Comparison of ENCODE assay signal across 11 cellular contexts in genomic region chr9:89815061-89815902, GRCh38.
DNase-seq lines count a peak whose midpoint lies in the region; ATAC-seq and TF ChIP-seq lines count a peak whose summit lies in the region.
"Had no signal": no experiment of that assay in that cellular context is flagged by ENCODE, and none has a peak within 500 bp of the region (broad histone marks: within the 10 kb centered on the region; RNA-seq: fewer than 3 reads in every experiment).

No MANE protein-coding gene starts in this region.

- no peak for ATAC-seq in activated CD8-positive, alpha-beta T cell treated with anti-CD3 and anti-CD28 coated beads, Interleukin-2, amount 10 ng/mL, durations not matched to agents 7 days and 5 days
- ATAC-seq in activated CD8-positive, alpha-beta T cell treated with anti-CD3 and anti-CD28 coated beads for 36 hours = no peak
- ATAC-seq in HG02840 (IDR thresholded peaks at IDR 0.05; ENCODE audit: low FRiP score, unreplicated experiment) (peak; percentile 36), IMR-90 (ENCODE audit: low read depth) (no peak)
- ATAC-seq: activated T-helper 17 cell treated with anti-CD3 and anti-CD28 coated beads, Interleukin-2, amount 50 U/mL, for 72 hours had no signal

- H3K27ac Mint-ChIP-seq in activated CD8-positive, alpha-beta T cell treated with anti-CD3 and anti-CD28 coated beads, Interleukin-2, amount 10 ng/mL, durations not matched to agents 7 days and 5 days = peak overlapping the region; percentile 65
- no peak overlapping the region for H3K27ac Mint-ChIP-seq in activated CD8-positive, alpha-beta T cell treated with anti-CD3 and anti-CD28 coated beads for 36 hours
- peak overlapping the region; percentile 56 for H3K27ac Mint-ChIP-seq in stimulated activated naive CD8-positive, alpha-beta T cell treated with anti-CD3 and anti-CD28 coated beads, Interleukin-15, Interleukin-2, amounts not matched to agents 100 ng/mL and 50 ng/mL, for 24 hours
- H3K27ac Mint-ChIP-seq in Calu3 (ENCODE audit: unreplicated experiment) = no peak overlapping the region
- H3K27ac Mint-ChIP-seq: activated T-helper 17 cell treated with anti-CD3 and anti-CD28 coated beads, Interleukin-2, amount 50 U/mL, for 72 hours had no signal

- in situ Hi-C loops in IMR-90 (cut with MboI; ENCODE audit: low sequenced_read_pairs) = no loop called here

- H3K9me3 ChIP-seq in IMR-90 (ENCODE audit: control insufficient read depth, insufficient read depth, low read length) = no peaks in the 10 kb centered on the region

- no peak overlapping the region for H3K14ac ChIP-seq in IMR-90 (replicated peaks; ENCODE audit: low read depth, low read length)

- no peaks in the 10 kb centered on the region for H3K4me1 ChIP-seq in IMR-90 (ENCODE audit: control insufficient read depth, insufficient read depth, low read length)

- H3K36me3 Mint-ChIP-seq in activated CD8-positive, alpha-beta T cell treated with anti-CD3 and anti-CD28 coated beads, Interleukin-2, amount 10 ng/mL, durations not matched to agents 7 days and 5 days (ENCODE audit: low read depth) = no peaks in the 10 kb centered on the region
- H3K36me3 Mint-ChIP-seq in activated CD8-positive, alpha-beta T cell treated with anti-CD3 and anti-CD28 coated beads for 36 hours (ENCODE audit: low read depth) = no peaks in the 10 kb centered on the region
- no peaks in the 10 kb centered on the region for H3K36me3 Mint-ChIP-seq in stimulated activated naive CD8-positive, alpha-beta T cell treated with anti-CD3 and anti-CD28 coated beads, Interleukin-15, Interleukin-2, amounts not matched to agents 100 ng/mL and 50 ng/mL, for 24 hours (ENCODE audit: low read depth)
- H3K36me3 Mint-ChIP-seq in Calu3 (ENCODE audit: insufficient read depth, unreplicated experiment) = no peaks in the 10 kb centered on the region

- H3K23ac ChIP-seq in IMR-90 (ENCODE audit: low read depth, low read length) = no peak overlapping the region

- no peak for TF ChIP-seq CTCF in activated CD8-positive, alpha-beta T cell treated with anti-CD3 and anti-CD28 coated beads for 36 hours (IDR thresholded peaks at IDR 0.05)
- no peak for TF ChIP-seq CTCF in IMR-90 (conservative IDR thresholded peaks at IDR 0.05; ENCODE audit: low read depth, low read length)
- no peak for TF ChIP-seq CTCF in Calu3 (IDR thresholded peaks at IDR 0.05; ENCODE audit: unreplicated experiment)

- H2BK5ac ChIP-seq in IMR-90 (ENCODE audit: low read depth, low read length, poor library complexity, severe bottlenecking) = no peak overlapping the region

- H2BK15ac ChIP-seq in IMR-90 (ENCODE audit: low read depth, low read length) = no peak overlapping the region

- H4K91ac ChIP-seq in IMR-90 (ENCODE audit: insufficient read depth, low read depth, low read length) = no peak overlapping the region

- no peak overlapping the region for H2AK5ac ChIP-seq in IMR-90 (ENCODE audit: low read depth, low read length)

- no peak overlapping the region for H2BK20ac ChIP-seq in IMR-90 (ENCODE audit: low read depth, low read length)

- peak overlapping the region; percentile 41 for H2AFZ ChIP-seq in IMR-90 (replicated peaks; ENCODE audit: low read length, poor library complexity)

- H3K27me3 Mint-ChIP-seq in activated CD8-positive, alpha-beta T cell treated with anti-CD3 and anti-CD28 coated beads, Interleukin-2, amount 10 ng/mL, durations not matched to agents 7 days and 5 days (ENCODE audit: low read depth) = peaks cover 19% of the 10 kb centered on the region
- peaks cover 11% of the 10 kb centered on the region for H3K27me3 Mint-ChIP-seq in activated CD8-positive, alpha-beta T cell treated with anti-CD3 and anti-CD28 coated beads for 36 hours
- H3K27me3 Mint-ChIP-seq in stimulated activated naive CD8-positive, alpha-beta T cell treated with anti-CD3 and anti-CD28 coated beads, Interleukin-15, Interleukin-2, amounts not matched to agents 100 ng/mL and 50 ng/mL, for 24 hours = peaks cover 18% of the 10 kb centered on the region
- H3K27me3 Mint-ChIP-seq in Calu3 (ENCODE audit: unreplicated experiment) = peaks cover 99% of the 10 kb centered on the region
- H3K27me3 Mint-ChIP-seq: activated T-helper 17 cell treated with anti-CD3 and anti-CD28 coated beads, Interleukin-2, amount 50 U/mL, for 72 hours had no signal

- no peak for TF ChIP-seq POLR2A in IMR-90 (IDR thresholded peaks at IDR 0.05; ENCODE audit: low read depth, low read length)

- POLR2A ChIA-PET in activated CD8-positive, alpha-beta T cell treated with anti-CD3 and anti-CD28 coated beads, Interleukin-2, amount 10 ng/mL, durations not matched to agents 7 days and 5 days (lab: Charles Lee) = interaction anchor here (0.6 to 1.4 kb wide), 2 partner anchors 9 to 48 kb away, joined by 3 read pairs; no protein-coding TSS in a partner anchor
- POLR2A ChIA-PET in activated CD8-positive, alpha-beta T cell treated with anti-CD3 and anti-CD28 coated beads for 36 hours (lab: Charles Lee) = interaction anchor here (1.2 kb wide), 1 partner anchor 13 kb away, joined by 3 read pairs; no protein-coding TSS in a partner anchor
- POLR2A ChIA-PET in IMR-90 (lab: Charles Lee; ENCODE audit: unreplicated experiment) = no interaction called here

- no peak overlapping the region for H3K4ac ChIP-seq in IMR-90 (ENCODE audit: low read depth, low read length)

- no peaks in the 10 kb centered on the region for H3K9me1 ChIP-seq in IMR-90 (ENCODE audit: insufficient read depth, low read length)

- H2BK120ac ChIP-seq in IMR-90 (ENCODE audit: low read depth, low read length) = no peak overlapping the region

- intact Hi-C loops in activated CD8-positive, alpha-beta T cell treated with anti-CD3 and anti-CD28 coated beads for 36 hours (cut with micrococcal nuclease) = no loop called here
- intact Hi-C loops in IMR-90 (cut with micrococcal nuclease) = no loop called here
- intact Hi-C loops in posterior vena cava (cut with DNase I) = no loop called here
- intact Hi-C loops in Calu3 (cut with micrococcal nuclease; ENCODE audit: unreplicated experiment) = no loop called here

- no peak overlapping the region for H3K4me2 ChIP-seq in IMR-90 (ENCODE audit: low read depth, low read length)

- dilution Hi-C loops in IMR-90 (cut with HindIII; ENCODE audit: low sequenced_read_pairs, unreplicated experiment) = no loop called here

- H3K27ac ChIP-seq in IMR-90 (ENCODE audit: insufficient read depth, low read length) = no peak overlapping the region

- H3K36me3 ChIP-seq in IMR-90 (ENCODE audit: control insufficient read depth, insufficient read depth, low read length) = no peaks in the 10 kb centered on the region

- no peak overlapping the region for H2AK9ac ChIP-seq in IMR-90 (replicated peaks; ENCODE audit: low read depth, low read length, poor library complexity)

- H3K18ac ChIP-seq in IMR-90 (ENCODE audit: low read depth, low read length) = no peak overlapping the region

- BruUV-seq in IMR-90 (replicated peaks; lab: Mats Ljungman, UMichigan) (no TSS peak), Calu3 (replicated peaks; lab: Mats Ljungman, UMichigan) (no TSS peak)

- no peak overlapping the region for H3K9ac ChIP-seq in IMR-90 (ENCODE audit: low read depth, low read length)

- 60% methylated on average over 2 of the region's 9 CpGs; no CpG with 5 or more reads in 1 of the 2 experiments for WGBS in IMR-90 (ENCODE audit: extremely low coverage in 2 of 2, insufficient read length in 1 of 2), 2 experiments

- H4K20me1 ChIP-seq in IMR-90 (ENCODE audit: insufficient read depth, low read length) = no peaks in the 10 kb centered on the region

- H3K56ac ChIP-seq in IMR-90 (ENCODE audit: extremely low read depth, insufficient read depth, low read length) = no peak overlapping the region

- CTCF ChIA-PET in activated CD8-positive, alpha-beta T cell treated with anti-CD3 and anti-CD28 coated beads, Interleukin-2, amount 10 ng/mL, durations not matched to agents 7 days and 5 days (lab: Charles Lee) = interaction anchor here (1.1 to 1.6 kb wide), 6 partner anchors 18 to 222 kb away, joined by 3 to 5 read pairs (median 5); no protein-coding TSS in a partner anchor
- CTCF ChIA-PET in activated CD8-positive, alpha-beta T cell treated with anti-CD3 and anti-CD28 coated beads for 36 hours (lab: Charles Lee) = interaction anchor here (1.0 to 2.0 kb wide), 2 partner anchors 212 to 217 kb away, joined by 4 to 6 read pairs; no protein-coding TSS in a partner anchor
- CTCF ChIA-PET in IMR-90 (lab: Yijun Ruan, JAX) (no interaction called here), Calu3 (lab: Charles Lee) (no interaction called here)

- no peak overlapping the region for H3K4me3 Mint-ChIP-seq in activated CD8-positive, alpha-beta T cell treated with anti-CD3 and anti-CD28 coated beads, Interleukin-2, amount 10 ng/mL, durations not matched to agents 7 days and 5 days
- H3K4me3 Mint-ChIP-seq in activated CD8-positive, alpha-beta T cell treated with anti-CD3 and anti-CD28 coated beads for 36 hours = no peak overlapping the region
- H3K4me3 Mint-ChIP-seq in stimulated activated naive CD8-positive, alpha-beta T cell treated with anti-CD3 and anti-CD28 coated beads, Interleukin-15, Interleukin-2, amounts not matched to agents 100 ng/mL and 50 ng/mL, for 24 hours = no peak overlapping the region
- H3K4me3 Mint-ChIP-seq in Calu3 (ENCODE audit: low read depth, unreplicated experiment) = no peak overlapping the region
- H3K4me3 Mint-ChIP-seq: activated T-helper 17 cell treated with anti-CD3 and anti-CD28 coated beads, Interleukin-2, amount 50 U/mL, for 72 hours had no signal

- no peaks in the 10 kb centered on the region for H3K27me3 ChIP-seq in IMR-90 (ENCODE audit: control insufficient read depth, insufficient read depth, low read length)

- H4K8ac ChIP-seq in IMR-90 (ENCODE audit: low read depth in 2 of 2, low read length in 2 of 2) = no peak overlapping the region

- no peak for TF ChIP-seq RAD21 in IMR-90 (IDR thresholded peaks at IDR 0.05; ENCODE audit: low read length)

- no peak for DNase-seq in activated CD8-positive, alpha-beta T cell treated with anti-CD3 and anti-CD28 coated beads, Interleukin-2, amount 10 ng/mL, durations not matched to agents 7 days and 5 days
- DNase-seq in activated CD8-positive, alpha-beta T cell treated with anti-CD3 and anti-CD28 coated beads for 36 hours = no peak
- DNase-seq in IMR-90 (no peak), posterior vena cava (ENCODE audit: low spot score) (no peak), Calu3 (no peak)
- DNase-seq in stimulated activated CD4-positive, alpha-beta T cell treated with anti-CD3 and anti-CD28 coated beads, Interleukin-2, amount 100 ng/mL, for 24 hours = no peak
- DNase-seq: cortex of kidney; stimulated activated CD4-positive, alpha-beta T cell treated with anti-CD3 and anti-CD28 coated beads, Interleukin-4, amount 100 ng/mL, for 1 hour had no signal

- no peak overlapping the region for H4K5ac ChIP-seq in IMR-90 (ENCODE audit: low read depth, low read length)

- no peak overlapping the region for H3K4me3 ChIP-seq in IMR-90 (ENCODE audit: insufficient read depth, low read depth, low read length)

- H3K79me1 ChIP-seq in IMR-90 (ENCODE audit: low read depth in 1 of 2, low read length in 2 of 2) = no peaks in the 10 kb centered on the region

- H3K4me1 Mint-ChIP-seq in activated CD8-positive, alpha-beta T cell treated with anti-CD3 and anti-CD28 coated beads, Interleukin-2, amount 10 ng/mL, durations not matched to agents 7 days and 5 days (ENCODE audit: low read depth) = peaks cover 46% of the 10 kb centered on the region
- H3K4me1 Mint-ChIP-seq in activated CD8-positive, alpha-beta T cell treated with anti-CD3 and anti-CD28 coated beads for 36 hours (ENCODE audit: low read depth) = peaks cover 16% of the 10 kb centered on the region
- H3K4me1 Mint-ChIP-seq in stimulated activated naive CD8-positive, alpha-beta T cell treated with anti-CD3 and anti-CD28 coated beads, Interleukin-15, Interleukin-2, amounts not matched to agents 100 ng/mL and 50 ng/mL, for 24 hours (ENCODE audit: low read depth) = peaks cover 27% of the 10 kb centered on the region
- H3K4me1 Mint-ChIP-seq in Calu3 (ENCODE audit: low read depth, unreplicated experiment) = no peaks in the 10 kb centered on the region

- no peaks in the 10 kb centered on the region for H3K9me3 Mint-ChIP-seq in activated CD8-positive, alpha-beta T cell treated with anti-CD3 and anti-CD28 coated beads, Interleukin-2, amount 10 ng/mL, durations not matched to agents 7 days and 5 days (ENCODE audit: insufficient read depth)
- H3K9me3 Mint-ChIP-seq in activated CD8-positive, alpha-beta T cell treated with anti-CD3 and anti-CD28 coated beads for 36 hours = no peaks in the 10 kb centered on the region
- H3K9me3 Mint-ChIP-seq in stimulated activated naive CD8-positive, alpha-beta T cell treated with anti-CD3 and anti-CD28 coated beads, Interleukin-15, Interleukin-2, amounts not matched to agents 100 ng/mL and 50 ng/mL, for 24 hours = no peaks in the 10 kb centered on the region
- H3K9me3 Mint-ChIP-seq in Calu3 (ENCODE audit: low read depth, unreplicated experiment) = no peaks in the 10 kb centered on the region
- H3K9me3 Mint-ChIP-seq: activated T-helper 17 cell treated with anti-CD3 and anti-CD28 coated beads, Interleukin-2, amount 50 U/mL, for 72 hours had no signal

Comparison
In these comparisons a context has a peak if more than half of its experiments do, and no peak if none do; other contexts are left out.
1. H3K27ac Mint-ChIP-seq: peak in activated CD8-positive, alpha-beta T cell treated with anti-CD3 and anti-CD28 coated beads, Interleukin-2, amount 10 ng/mL, durations not matched to agents 7 days and 5 days (single experiment) and stimulated activated naive CD8-positive, alpha-beta T cell treated with anti-CD3 and anti-CD28 coated beads, Interleukin-15, Interleukin-2, amounts not matched to agents 100 ng/mL and 50 ng/mL, for 24 hours (single experiment); none in activated CD8-positive, alpha-beta T cell treated with anti-CD3 and anti-CD28 coated beads for 36 hours (single experiment) and Calu3 (single experiment).
2. CTCF ChIA-PET loops: an anchor here in activated CD8-positive, alpha-beta T cell treated with anti-CD3 and anti-CD28 coated beads, Interleukin-2, amount 10 ng/mL, durations not matched to agents 7 days and 5 days (1.1 to 1.6 kb wide) and activated CD8-positive, alpha-beta T cell treated with anti-CD3 and anti-CD28 coated beads for 36 hours (1.0 to 2.0 kb wide); none called in IMR-90 and Calu3.